In genomic region chr22:46674906-46675305, GRCh38 we compare ENCODE assay signal across 12 cellular contexts. TPM values are rescaled to one million over a fixed set of nuclear protein-coding genes. Genes with fewer than 3 reads are reported as not detected.
DNase-seq lines count a peak whose midpoint lies in the region; ATAC-seq and FAIRE-seq lines count a peak whose summit lies in the region.
"Had no signal": no experiment of that assay in that cellular context is flagged by ENCODE, and none has a peak within 500 bp of the region (broad histone marks: within the 10 kb centered on the region; RNA-seq: fewer than 3 reads in every experiment).

No MANE protein-coding gene starts in this region.

- no peaks in the 10 kb centered on the region for H3K27me3 Mint-ChIP-seq in activated CD4-positive, alpha-beta T cell treated with anti-CD3 and anti-CD28 coated beads, Interleukin-2, amount 10 ng/mL, durations not matched to agents 7 days and 5 days
- no peaks in the 10 kb centered on the region for H3K27me3 Mint-ChIP-seq in stimulated activated naive CD8-positive, alpha-beta T cell treated with anti-CD3 and anti-CD28 coated beads, Interleukin-15, Interleukin-2, amounts not matched to agents 100 ng/mL and 50 ng/mL, for 24 hours

- H3K4me3 Mint-ChIP-seq in activated CD4-positive, alpha-beta T cell treated with anti-CD3 and anti-CD28 coated beads, Interleukin-2, amount 10 ng/mL, durations not matched to agents 7 days and 5 days = peak overlapping the region; percentile 80
- H3K4me3 Mint-ChIP-seq in stimulated activated naive CD8-positive, alpha-beta T cell treated with anti-CD3 and anti-CD28 coated beads, Interleukin-15, Interleukin-2, amounts not matched to agents 100 ng/mL and 50 ng/mL, for 24 hours = peak overlapping the region; percentile 84

- peaks cover 2% of the 10 kb centered on the region for H3K36me3 Mint-ChIP-seq in activated CD4-positive, alpha-beta T cell treated with anti-CD3 and anti-CD28 coated beads, Interleukin-2, amount 10 ng/mL, durations not matched to agents 7 days and 5 days (ENCODE audit: low read depth)
- peaks cover 14% of the 10 kb centered on the region for H3K36me3 Mint-ChIP-seq in stimulated activated naive CD8-positive, alpha-beta T cell treated with anti-CD3 and anti-CD28 coated beads, Interleukin-15, Interleukin-2, amounts not matched to agents 100 ng/mL and 50 ng/mL, for 24 hours (ENCODE audit: low read depth)

- CTCF ChIA-PET in activated CD4-positive, alpha-beta T cell treated with anti-CD3 and anti-CD28 coated beads, Interleukin-2, amount 10 ng/mL, durations not matched to agents 7 days and 5 days (lab: Charles Lee) = interaction anchor here (1.4 kb wide), 1 partner anchor 11 kb away, joined by 3 read pairs; no protein-coding TSS in a partner anchor

- peaks cover 21% of the 10 kb centered on the region for H3K4me1 ChIP-seq in effector memory CD4-positive, alpha-beta T cell (ENCODE audit: control insufficient read depth, insufficient read depth, low read length, poor library complexity, severe bottlenecking)
- peaks cover 2 to 6% of the 10 kb centered on the region in 2 donors for H3K4me1 ChIP-seq in small intestine (ENCODE audit: control insufficient read depth in 2 of 2, insufficient read depth in 1 of 2, low read depth in 1 of 2, low read length in 1 of 2)
- H3K4me1 ChIP-seq: foreskin keratinocyte had no signal

- peaks cover 27% of the 10 kb centered on the region for H3K4me1 Mint-ChIP-seq in activated CD4-positive, alpha-beta T cell treated with anti-CD3 and anti-CD28 coated beads, Interleukin-2, amount 10 ng/mL, durations not matched to agents 7 days and 5 days
- H3K4me1 Mint-ChIP-seq in stimulated activated naive CD8-positive, alpha-beta T cell treated with anti-CD3 and anti-CD28 coated beads, Interleukin-15, Interleukin-2, amounts not matched to agents 100 ng/mL and 50 ng/mL, for 24 hours (ENCODE audit: low read depth) = peaks cover 56% of the 10 kb centered on the region

- H3K9me3 ChIP-seq in effector memory CD4-positive, alpha-beta T cell (ENCODE audit: control insufficient read depth, low read length) = no peaks in the 10 kb centered on the region
- no peaks in the 10 kb centered on the region for H3K9me3 ChIP-seq in small intestine (ENCODE audit: control insufficient read depth, low read depth)
- H3K9me3 ChIP-seq: mucosa of descending colon, tibial artery had no signal

- no peak for FAIRE-seq in small intestine (lab: Jason Lieb, UNC)

- peak overlapping the region; percentile 96 for H3K27ac Mint-ChIP-seq in activated CD4-positive, alpha-beta T cell treated with anti-CD3 and anti-CD28 coated beads, Interleukin-2, amount 10 ng/mL, durations not matched to agents 7 days and 5 days
- peak overlapping the region; percentile 92 for H3K27ac Mint-ChIP-seq in stimulated activated naive CD8-positive, alpha-beta T cell treated with anti-CD3 and anti-CD28 coated beads, Interleukin-15, Interleukin-2, amounts not matched to agents 100 ng/mL and 50 ng/mL, for 24 hours

- peak; percentile 21 for DNase-seq in activated T-cell treated with anti-CD3 and anti-CD28 coated beads for 4 hours
- DNase-seq in activated T-cell treated with anti-CD3 and anti-CD28 coated beads, Interleukin-2, amount 50 U/mL, for 1 hour = no peak
- no peak for DNase-seq in activated CD4-positive, alpha-beta T cell treated with anti-CD3 and anti-CD28 coated beads, Interleukin-2, amount 10 ng/mL, durations not matched to agents 7 days and 5 days
- no peak for DNase-seq in effector memory CD4-positive, alpha-beta T cell
- no peak for DNase-seq in small intestine
- DNase-seq in dedifferentiated amniotic fluid mesenchymal stem cell (ENCODE audit: extremely low spot score) = no peak
- DNase-seq: foreskin keratinocyte, NCI-H1092 had no signal

- peak overlapping the region; percentile 49 for H3K4me3 ChIP-seq in effector memory CD4-positive, alpha-beta T cell (ENCODE audit: insufficient read depth, low read depth, low read length, poor library complexity, severe bottlenecking)
- no peak overlapping the region for H3K4me3 ChIP-seq in small intestine (ENCODE audit: low read depth in 1 of 2, low read length in 2 of 2)
- H3K4me3 ChIP-seq: mucosa of descending colon, tibial artery had no signal

- no peak for ATAC-seq in HG02763 (IDR thresholded peaks at IDR 0.05; ENCODE audit: unreplicated experiment)
- ATAC-seq: foreskin keratinocyte had no signal

- no peaks in the 10 kb centered on the region for H3K9me3 Mint-ChIP-seq in activated CD4-positive, alpha-beta T cell treated with anti-CD3 and anti-CD28 coated beads, Interleukin-2, amount 10 ng/mL, durations not matched to agents 7 days and 5 days
- no peaks in the 10 kb centered on the region for H3K9me3 Mint-ChIP-seq in stimulated activated naive CD8-positive, alpha-beta T cell treated with anti-CD3 and anti-CD28 coated beads, Interleukin-15, Interleukin-2, amounts not matched to agents 100 ng/mL and 50 ng/mL, for 24 hours

- H3K27ac ChIP-seq in effector memory CD4-positive, alpha-beta T cell (ENCODE audit: insufficient read depth, low read length, poor library complexity, severe bottlenecking) = peak overlapping the region; percentile 54
- peak overlapping the region in 1 of 2 donors; percentile 28 for H3K27ac ChIP-seq in small intestine (ENCODE audit: low read depth in 1 of 2, low read length in 1 of 2)
- H3K27ac ChIP-seq: foreskin keratinocyte, tibial artery had no signal

- H3K27me3 ChIP-seq in effector memory CD4-positive, alpha-beta T cell (replicated peaks; ENCODE audit: control insufficient read depth, insufficient read depth, low read length, poor library complexity, severe bottlenecking) = no peaks in the 10 kb centered on the region
- H3K27me3 ChIP-seq in small intestine (ENCODE audit: control insufficient read depth in 2 of 2, insufficient read depth in 2 of 2, low read length in 2 of 2) = no peaks in the 10 kb centered on the region
- H3K27me3 ChIP-seq: foreskin keratinocyte, tibial artery had no signal

- WGBS in small intestine, 3 donors = 79 to 83% (median 80%) methylated on average over 11 of the region's 11 CpGs

- POLR2A ChIA-PET in activated CD4-positive, alpha-beta T cell treated with anti-CD3 and anti-CD28 coated beads, Interleukin-2, amount 10 ng/mL, durations not matched to agents 7 days and 5 days (lab: Charles Lee) = no interaction called here

- H3K36me3 ChIP-seq in effector memory CD4-positive, alpha-beta T cell (ENCODE audit: control insufficient read depth, insufficient read depth, low read length) = no peaks in the 10 kb centered on the region
- H3K36me3 ChIP-seq in small intestine (ENCODE audit: control insufficient read depth in 2 of 2, insufficient read depth in 2 of 2, low read length in 2 of 2) = peaks cover 0 to 15% of the 10 kb centered on the region in 2 donors

RNA-seq across cellular contexts. Expression of gene GRAMD4, which starts 54.7 kb away (rescaled TPM):
- total RNA-seq in activated CD4-positive, alpha-beta T cell treated with anti-CD3 and anti-CD28 coated beads, Interleukin-2, amount 10 ng/mL, durations not matched to agents 7 days and 5 days = 10 to 100 TPM; 40.8 to 43.2 TPM
- 10 to 100 TPM; 30.5 to 64.9 (median 43.2) TPM for polyA plus RNA-seq in small intestine
